Comparison of ENCODE assay signal across 8 cellular contexts in the genomic region with DNA sequence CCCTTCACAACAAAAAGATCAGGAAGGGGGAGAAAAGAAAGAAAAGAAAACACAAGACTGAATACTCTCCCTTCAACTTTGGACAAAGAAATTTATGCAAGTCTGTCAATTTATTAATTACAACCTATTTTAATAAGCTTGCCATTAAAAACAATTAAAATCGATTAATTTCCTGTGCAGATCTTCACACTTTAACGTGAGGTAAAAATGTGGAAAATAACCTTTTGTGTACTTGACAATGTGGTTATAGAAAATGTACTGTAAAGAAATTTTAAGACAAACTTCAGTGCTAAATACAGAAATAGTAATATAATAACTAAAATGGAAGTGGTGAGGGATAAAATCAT. TPM values are rescaled to one million over a fixed set of nuclear protein-coding genes. Genes with fewer than 3 reads are reported as not detected.
A peak's percentile ranks its signal among the peaks of the same experiment; 100 is the strongest.
DNase-seq lines count a peak whose midpoint lies in the region; ATAC-seq and TF ChIP-seq lines count a peak whose summit lies in the region.

No MANE protein-coding gene starts in this region.

- peaks cover 21% of the 10 kb centered on the region for H3K4me1 Mint-ChIP-seq in CD8-positive, alpha-beta T cell (ENCODE audit: low read depth)
- peaks cover 21% of the 10 kb centered on the region for H3K4me1 Mint-ChIP-seq in neural progenitor cell

- no peak overlapping the region for H3K9ac ChIP-seq in neural progenitor cell
- H3K9ac ChIP-seq in Karpas-422 (ENCODE audit: low read length), result no peak overlapping the region

- peaks cover 16% of the 10 kb centered on the region for H3K4me1 ChIP-seq in CD8-positive, alpha-beta T cell (ENCODE audit: insufficient read depth, low read length)
- H3K4me1 ChIP-seq in neural progenitor cell (peaks cover 16% of the 10 kb centered on the region), Karpas-422 (ENCODE audit: low read length) (peaks cover 22% of the 10 kb centered on the region)

- no peaks in the 10 kb centered on the region for H3K27me3 ChIP-seq in CD8-positive, alpha-beta T cell (ENCODE audit: insufficient read depth, low read length)
- no peaks in the 10 kb centered on the region for H3K27me3 ChIP-seq in MG63
- H3K27me3 ChIP-seq in neural progenitor cell, result peaks cover 39% of the 10 kb centered on the region
- no peaks in the 10 kb centered on the region for H3K27me3 ChIP-seq in Karpas-422 (ENCODE audit: low read length)

- DNase-seq in CD8-positive, alpha-beta T cell, result no peak
- DNase-seq in MG63 (no peak), coronary artery (ENCODE audit: low spot score) (no peak), neural progenitor cell (ENCODE audit: low spot score) (no peak), Karpas-422 (no peak)
- DNase-seq in stimulated activated CD4-positive, alpha-beta T cell treated with anti-CD3 and anti-CD28 coated beads, Interleukin-4, amount 100 ng/mL, for 24 hours, result no peak

- POLR2A ChIA-PET in CD8-positive, alpha-beta T cell (lab: Charles Lee), result interaction anchor here (1.0 to 2.0 kb wide), 3 partner anchors 15 to 316 kb away, joined by 6 to 12 read pairs (median 6); a partner anchor contains a TSS

- H3K4me2 ChIP-seq in neural progenitor cell (peak overlapping the region; percentile 98), Karpas-422 (ENCODE audit: low read depth, low read length, poor library complexity, severe bottlenecking) (no peak overlapping the region)

- H3K27me3 Mint-ChIP-seq in CD8-positive, alpha-beta T cell (ENCODE audit: low read depth), result no peaks in the 10 kb centered on the region
- H3K27me3 Mint-ChIP-seq in neural progenitor cell (ENCODE audit: insufficient read depth, low read depth), result peaks cover 7% of the 10 kb centered on the region

- H3K36me3 Mint-ChIP-seq in CD8-positive, alpha-beta T cell, result peaks cover 28% of the 10 kb centered on the region
- H3K36me3 Mint-ChIP-seq in neural progenitor cell, result no peaks in the 10 kb centered on the region

- H2AFZ ChIP-seq in neural progenitor cell (replicated peaks) (no peak overlapping the region), Karpas-422 (ENCODE audit: low read length) (no peak overlapping the region)

- H3K9me2 ChIP-seq in Karpas-422 (replicated peaks; ENCODE audit: insufficient read depth, low read length), result no peaks in the 10 kb centered on the region

- peak overlapping the region; percentile 98 for H3K4me3 Mint-ChIP-seq in CD8-positive, alpha-beta T cell
- peak overlapping the region; percentile 98 for H3K4me3 Mint-ChIP-seq in neural progenitor cell

- no peaks in the 10 kb centered on the region for H3K79me2 ChIP-seq in neural progenitor cell (ENCODE audit: low read depth)
- no peaks in the 10 kb centered on the region for H3K79me2 ChIP-seq in Karpas-422 (ENCODE audit: low read length)

- H3K9me3 ChIP-seq in CD8-positive, alpha-beta T cell (ENCODE audit: low read length), result no peaks in the 10 kb centered on the region
- H3K9me3 ChIP-seq in MG63 (no peaks in the 10 kb centered on the region), neural progenitor cell (ENCODE audit: low read depth) (no peaks in the 10 kb centered on the region), Karpas-422 (ENCODE audit: low read length) (no peaks in the 10 kb centered on the region)

- no peaks in the 10 kb centered on the region for H3K9me3 Mint-ChIP-seq in CD8-positive, alpha-beta T cell
- no peaks in the 10 kb centered on the region for H3K9me3 Mint-ChIP-seq in neural progenitor cell

- TF ChIP-seq CTCF in CD8-positive, alpha-beta T cell (IDR thresholded peaks at IDR 0.05), result peak; percentile 42
- no peak for TF ChIP-seq CTCF in coronary artery (IDR thresholded peaks at IDR 0.05)
- TF ChIP-seq CTCF in neural progenitor cell (IDR thresholded peaks at IDR 0.05), result no peak

- H4K20me1 ChIP-seq in neural progenitor cell (ENCODE audit: low read depth) (peaks cover 7% of the 10 kb centered on the region), Karpas-422 (ENCODE audit: insufficient read depth, low read depth, low read length) (no peaks in the 10 kb centered on the region)

- H3F3A ChIP-seq in neural progenitor cell (ENCODE audit: low read depth), result peaks cover 13% of the 10 kb centered on the region

- CTCF ChIA-PET in CD8-positive, alpha-beta T cell (lab: Charles Lee), result interaction anchor here (0.7 to 4.3 kb wide), 22 partner anchors 11 to 700 kb away, joined by 3 to 34 read pairs (median 4); a partner anchor contains a TSS

- no peak for ATAC-seq in CD8-positive, alpha-beta T cell
- ATAC-seq in GM19328 (IDR thresholded peaks at IDR 0.05; ENCODE audit: unreplicated experiment) (no peak), GM21367 (IDR thresholded peaks at IDR 0.05; ENCODE audit: unreplicated experiment) (no peak)

- H3K27ac Mint-ChIP-seq in CD8-positive, alpha-beta T cell, result peak overlapping the region; percentile 38
- H3K27ac Mint-ChIP-seq in neural progenitor cell, result no peak overlapping the region

- intact Hi-C loops in CD8-positive, alpha-beta T cell (cut with DNase I, micrococcal nuclease), result loop anchor here in 1 of 2 experiments (1.0 to 10.0 kb wide), 7 partner anchors 256 to 1170 kb away; a partner anchor contains a TSS

- H3K36me3 ChIP-seq in CD8-positive, alpha-beta T cell (ENCODE audit: insufficient read depth, low read length), result no peaks in the 10 kb centered on the region
- H3K36me3 ChIP-seq in MG63, result no peaks in the 10 kb centered on the region
- H3K36me3 ChIP-seq in neural progenitor cell, result no peaks in the 10 kb centered on the region
- no peaks in the 10 kb centered on the region for H3K36me3 ChIP-seq in Karpas-422 (ENCODE audit: insufficient read depth, low read length)

- H3K27ac ChIP-seq in CD8-positive, alpha-beta T cell (ENCODE audit: low read depth, low read length), result no peak overlapping the region
- H3K27ac ChIP-seq in coronary artery, result no peak overlapping the region
- no peak overlapping the region for H3K27ac ChIP-seq in neural progenitor cell
- no peak overlapping the region for H3K27ac ChIP-seq in Karpas-422 (ENCODE audit: low read length)

- H3K4me3 ChIP-seq in CD8-positive, alpha-beta T cell (ENCODE audit: low read depth, low read length), result no peak overlapping the region
- H3K4me3 ChIP-seq in MG63, result peak overlapping the region; percentile 91
- H3K4me3 ChIP-seq in coronary artery, result peak overlapping the region; percentile 87
- peak overlapping the region; percentile 84 for H3K4me3 ChIP-seq in neural progenitor cell
- no peak overlapping the region for H3K4me3 ChIP-seq in Karpas-422 (ENCODE audit: low read length)

RNA-seq across cellular contexts. Expression of a gene that starts 2.7 kb away (rescaled TPM):
- total RNA-seq in CD8-positive, alpha-beta T cell, result 10 to 100 TPM; 40.3 to 44.5 TPM
- total RNA-seq in MG63 (2014; rRNA removed; shearing (Covaris generic); ENCODE audit: low replicate concordance), result 50.7 and 69.9 TPM in 2 replicates
- 23.8 and 39.1 TPM in 2 replicates for total RNA-seq in neural progenitor cell (ENCODE audit: low replicate concordance)
- total RNA-seq in Karpas-422 (2014; rRNA removed; shearing (Covaris generic); ENCODE audit: low replicate concordance), result 4.0 and 5.8 TPM in 2 replicates

RNA-seq across cellular contexts. Expression of a gene that starts 59.1 kb away (rescaled TPM):
- 1 to 10 TPM; 7.1 to 9.8 TPM for total RNA-seq in CD8-positive, alpha-beta T cell
- total RNA-seq in MG63 (2014; rRNA removed; shearing (Covaris generic); ENCODE audit: low replicate concordance), result 82.1 and 95.4 TPM in 2 replicates
- 92.9 and 146 TPM in 2 replicates for total RNA-seq in neural progenitor cell (ENCODE audit: low replicate concordance)
- 9.3 and 34.9 TPM in 2 replicates for total RNA-seq in Karpas-422 (2014; rRNA removed; shearing (Covaris generic); ENCODE audit: low replicate concordance)

Comparison
In these comparisons a context has a peak if more than half of its experiments do, and no peak if none do; other contexts are left out.
1. H3K4me3 ChIP-seq: peak in MG63 (single experiment), coronary artery (single experiment) and neural progenitor cell (single experiment); none in CD8-positive, alpha-beta T cell (single experiment) and Karpas-422 (single experiment).